In the genomic region with DNA sequence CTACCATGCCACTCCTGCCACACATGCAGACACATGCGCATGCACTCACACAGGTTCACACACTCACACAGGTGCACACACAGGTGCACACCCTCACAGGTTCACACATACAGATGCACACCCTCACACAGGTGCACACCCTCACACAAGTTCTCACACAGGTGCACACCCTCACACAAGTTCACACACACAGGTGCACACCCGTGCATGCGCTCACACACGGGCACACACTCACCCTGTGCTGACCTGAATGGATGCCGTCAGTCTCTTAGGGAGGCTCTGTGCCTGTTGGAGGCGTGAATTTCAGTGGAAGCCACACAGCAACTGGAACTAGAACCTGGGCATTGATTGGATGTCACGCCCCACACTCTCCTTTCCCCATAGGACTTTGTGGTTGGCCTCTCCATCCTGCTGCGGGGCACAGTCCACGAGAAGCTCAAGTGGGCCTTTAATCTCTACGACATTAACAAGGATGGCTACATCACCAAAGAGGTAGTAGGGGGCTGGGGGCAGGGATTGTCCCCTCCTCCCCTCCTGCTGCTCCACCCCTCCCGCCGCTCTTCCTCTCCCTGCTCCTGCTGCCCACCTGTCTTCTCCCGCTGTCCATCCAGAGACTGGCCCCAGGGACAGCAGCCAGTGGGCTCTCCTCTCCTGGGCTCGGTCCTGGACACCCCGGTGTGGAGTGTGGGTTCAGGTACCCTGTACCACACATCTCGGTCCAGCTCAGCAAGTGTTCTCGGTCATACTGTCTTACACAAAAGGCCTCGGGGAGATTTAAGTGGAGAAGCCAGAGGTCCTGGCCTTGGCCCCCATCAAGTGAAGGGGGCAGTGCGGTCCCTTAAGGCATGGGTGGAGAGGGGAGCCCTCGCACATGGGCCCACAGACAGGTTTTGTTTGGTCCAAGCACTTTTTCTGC, we compare ENCODE assay signal across 22 cellular contexts.
"Had no signal": no experiment of that assay in that cellular context is flagged by ENCODE, and none has a peak within 500 bp of the region (broad histone marks: within the 10 kb centered on the region; RNA-seq: fewer than 3 reads in every experiment).

No MANE protein-coding gene starts in this region.

- H3K4me3 Mint-ChIP-seq: activated B cell treated with CpG ODN at 0.5 μM for 24 hours; activated CD4-positive, alpha-beta T cell treated with anti-CD3 and anti-CD28 coated beads for 36 hours; dendritic cell treated with granulocyte-macrophage colony-stimulating factor and Interleukin-4, amounts not matched to agents 40 ng/mL and 50 ng/mL, for 4 days; nephron; T-helper 17 cell; type B pancreatic cell had no signal

- H3K36me3 ChIP-seq: cardiac muscle cell, thoracic aorta had no signal

- H3K9me3 Mint-ChIP-seq: activated B cell treated with CpG ODN at 0.5 μM for 24 hours; dendritic cell treated with granulocyte-macrophage colony-stimulating factor and Interleukin-4, amounts not matched to agents 40 ng/mL and 50 ng/mL, for 4 days; nephron; type B pancreatic cell had no signal

- H3K27me3 ChIP-seq: body of pancreas, cardiac muscle cell had no signal

- ATAC-seq: activated CD4-positive, alpha-beta T cell treated with anti-CD3 and anti-CD28 coated beads for 36 hours; body of pancreas; sciatic nerve; T-helper 17 cell had no signal

- H3K4me1 ChIP-seq: body of pancreas had no signal

- H3K27me3 Mint-ChIP-seq: dendritic cell treated with granulocyte-macrophage colony-stimulating factor and Interleukin-4, amounts not matched to agents 40 ng/mL and 50 ng/mL, for 4 days had no signal

- H3K27ac ChIP-seq: body of pancreas, cardiac muscle cell, left ventricle myocardium inferior, thoracic aorta had no signal

- DNase-seq: activated B cell treated with CpG ODN at 0.5 μM for 24 hours; activated CD4-positive, alpha-beta T cell treated with anti-CD3 and anti-CD28 coated beads for 36 hours; activated CD4-positive, alpha-beta T cell treated with anti-CD3 and anti-CD28 coated beads, Interleukin-2, amount 50 U/mL, for 4 hours; activated naive CD4-positive, alpha-beta T cell treated with Interleukin-2 at 50 U/mL for 16 hours; activated T-cell treated with anti-CD3 and anti-CD28 coated beads, Interleukin-2, amount 50 U/mL, for 48 hours; anterior cingulate cortex; body of pancreas; effector CD4-positive, alpha-beta T cell; erythroblast; foreskin melanocyte; occipital lobe; stimulated activated CD4-positive, alpha-beta T cell treated with anti-CD3 and anti-CD28 coated beads, Interleukin-4, amount 100 ng/mL, for 1 hour; stimulated activated naive CD4-positive, alpha-beta T cell treated with Interleukin-2 at 50 U/mL for 16 hours; SW 1271; T-helper 17 cell had no signal

- H3K9me3 ChIP-seq: body of pancreas, left ventricle myocardium inferior, thoracic aorta had no signal

- H3K27ac Mint-ChIP-seq: activated B cell treated with CpG ODN at 0.5 μM for 24 hours; activated CD4-positive, alpha-beta T cell treated with anti-CD3 and anti-CD28 coated beads for 36 hours; dendritic cell treated with granulocyte-macrophage colony-stimulating factor and Interleukin-4, amounts not matched to agents 40 ng/mL and 50 ng/mL, for 4 days; nephron; type B pancreatic cell had no signal

- H3K4me1 Mint-ChIP-seq: activated B cell treated with CpG ODN at 0.5 μM for 24 hours; activated CD4-positive, alpha-beta T cell treated with anti-CD3 and anti-CD28 coated beads for 36 hours; nephron had no signal

- H3K36me3 Mint-ChIP-seq: type B pancreatic cell had no signal

- H3K4me3 ChIP-seq: body of pancreas, cardiac muscle cell, left ventricle myocardium inferior, thoracic aorta had no signal
